8 cellular contexts compared by ENCODE assay signal in genomic region chr10:32956365-32957197, GRCh38. TPM values are rescaled to one million over a fixed set of nuclear protein-coding genes. Genes with fewer than 3 reads are reported as not detected.
DNase-seq lines count a peak whose midpoint lies in the region; ATAC-seq lines count a peak whose summit lies in the region.

No MANE protein-coding gene starts in this region.

- POLR2A ChIA-PET in activated CD8-positive, alpha-beta T cell treated with anti-CD3 and anti-CD28 coated beads, Interleukin-2, amount 10 ng/mL, durations not matched to agents 7 days and 5 days (lab: Charles Lee) = interaction anchor here (0.6 to 2.7 kb wide), 4 partner anchors 24 to 601 kb away, joined by 3 to 7 read pairs (median 5); no protein-coding TSS in a partner anchor

- peak overlapping the region; percentile 78 for H3K4me3 ChIP-seq in iPS-18a (ENCODE audit: low read length)

- no peak overlapping the region for H3K27ac ChIP-seq in iPS-18a (ENCODE audit: low read length)

- peaks cover 38% of the 10 kb centered on the region for H3K4me1 Mint-ChIP-seq in activated CD8-positive, alpha-beta T cell treated with anti-CD3 and anti-CD28 coated beads, Interleukin-2, amount 10 ng/mL, durations not matched to agents 7 days and 5 days (ENCODE audit: low read depth)
- H3K4me1 Mint-ChIP-seq in stimulated activated naive CD8-positive, alpha-beta T cell treated with anti-CD3 and anti-CD28 coated beads, Interleukin-15, amount 100 ng/mL, for 72 hours = peaks cover 55% of the 10 kb centered on the region

- H3K9me3 ChIP-seq in iPS-18a (ENCODE audit: control insufficient read depth, low read depth, low read length) = no peaks in the 10 kb centered on the region

- H3K36me3 ChIP-seq in iPS-18a (ENCODE audit: control insufficient read depth, low read depth, low read length) = peaks cover 3% of the 10 kb centered on the region

- H3K9ac ChIP-seq in iPS-18a (ENCODE audit: low read length) = peak overlapping the region; percentile 80

- DNase-seq in NCI-H82 (lab: John Stamatoyannopoulos, UW) = peak; percentile 16
- DNase-seq in NCI-H82 treated with DMSO at 0.1 percent for 48 hours (lab: John Stamatoyannopoulos, UW; ENCODE audit: unreplicated experiment) = no peak
- DNase-seq in activated CD8-positive, alpha-beta T cell treated with anti-CD3 and anti-CD28 coated beads, Interleukin-2, amount 10 ng/mL, durations not matched to agents 7 days and 5 days = no peak
- DNase-seq in stimulated activated naive CD8-positive, alpha-beta T cell treated with anti-CD3 and anti-CD28 coated beads, Interleukin-15, amount 100 ng/mL, for 72 hours = no peak
- DNase-seq in AG08396 (ENCODE audit: low spot score) = no peak
- no peak for DNase-seq in occipital lobe (lab: John Stamatoyannopoulos, UW)
- DNase-seq in anterior cingulate cortex (lab: John Stamatoyannopoulos, UW) = no peak

- CTCF ChIA-PET in activated CD8-positive, alpha-beta T cell treated with anti-CD3 and anti-CD28 coated beads, Interleukin-2, amount 10 ng/mL, durations not matched to agents 7 days and 5 days (lab: Charles Lee) = interaction anchor here (0.8 to 2.4 kb wide), 4 partner anchors 12 to 182 kb away, joined by 3 to 11 read pairs (median 6); no protein-coding TSS in a partner anchor

- peak overlapping the region; percentile 78 for H3K4me3 Mint-ChIP-seq in activated CD8-positive, alpha-beta T cell treated with anti-CD3 and anti-CD28 coated beads, Interleukin-2, amount 10 ng/mL, durations not matched to agents 7 days and 5 days
- peak overlapping the region; percentile 80 to 81 for H3K4me3 Mint-ChIP-seq in stimulated activated naive CD8-positive, alpha-beta T cell treated with anti-CD3 and anti-CD28 coated beads, Interleukin-15, amount 100 ng/mL, for 72 hours

- H3K27me3 ChIP-seq in iPS-18a (ENCODE audit: control insufficient read depth, insufficient read depth, low read length) = no peaks in the 10 kb centered on the region

- peaks cover 4% of the 10 kb centered on the region for H3K36me3 Mint-ChIP-seq in activated CD8-positive, alpha-beta T cell treated with anti-CD3 and anti-CD28 coated beads, Interleukin-2, amount 10 ng/mL, durations not matched to agents 7 days and 5 days (ENCODE audit: low read depth)

- H3K27ac Mint-ChIP-seq in activated CD8-positive, alpha-beta T cell treated with anti-CD3 and anti-CD28 coated beads, Interleukin-2, amount 10 ng/mL, durations not matched to agents 7 days and 5 days = no peak overlapping the region
- H3K27ac Mint-ChIP-seq in stimulated activated naive CD8-positive, alpha-beta T cell treated with anti-CD3 and anti-CD28 coated beads, Interleukin-15, amount 100 ng/mL, for 72 hours = peak overlapping the region in 1 of 2 donors; percentile 67

- H3K4me1 ChIP-seq in iPS-18a (ENCODE audit: control insufficient read depth, low read depth, low read length) = peaks cover 70% of the 10 kb centered on the region

- no peaks in the 10 kb centered on the region for H3K9me3 Mint-ChIP-seq in activated CD8-positive, alpha-beta T cell treated with anti-CD3 and anti-CD28 coated beads, Interleukin-2, amount 10 ng/mL, durations not matched to agents 7 days and 5 days (ENCODE audit: insufficient read depth)
- H3K9me3 Mint-ChIP-seq in stimulated activated naive CD8-positive, alpha-beta T cell treated with anti-CD3 and anti-CD28 coated beads, Interleukin-15, amount 100 ng/mL, for 72 hours = no peaks in the 10 kb centered on the region

- H3K27me3 Mint-ChIP-seq in activated CD8-positive, alpha-beta T cell treated with anti-CD3 and anti-CD28 coated beads, Interleukin-2, amount 10 ng/mL, durations not matched to agents 7 days and 5 days (ENCODE audit: low read depth) = peaks cover 14% of the 10 kb centered on the region
- peaks cover 8% of the 10 kb centered on the region for H3K27me3 Mint-ChIP-seq in stimulated activated naive CD8-positive, alpha-beta T cell treated with anti-CD3 and anti-CD28 coated beads, Interleukin-15, amount 100 ng/mL, for 72 hours

- no peak for ATAC-seq in activated CD8-positive, alpha-beta T cell treated with anti-CD3 and anti-CD28 coated beads, Interleukin-2, amount 10 ng/mL, durations not matched to agents 7 days and 5 days
- no peak for ATAC-seq in stimulated activated naive CD8-positive, alpha-beta T cell treated with anti-CD3 and anti-CD28 coated beads, Interleukin-15, amount 100 ng/mL, for 72 hours

RNA-seq across cellular contexts. Expression of gene ITGB1, which starts 1.4 kb away (rescaled TPM):
- 10 to 100 TPM; 35.0 to 40.2 TPM for total RNA-seq in activated CD8-positive, alpha-beta T cell treated with anti-CD3 and anti-CD28 coated beads, Interleukin-2, amount 10 ng/mL, durations not matched to agents 7 days and 5 days
- 102 TPM for total RNA-seq in occipital lobe
